Comparison of ENCODE assay signal across 19 cellular contexts in genomic region chr17:50697076-50697475, GRCh38. TPM values are rescaled to one million over a fixed set of nuclear protein-coding genes. Genes with fewer than 3 reads are reported as not detected.
DNase-seq lines count a peak whose midpoint lies in the region; ATAC-seq and TF ChIP-seq lines count a peak whose summit lies in the region.
"Had no signal": no experiment of that assay in that cellular context is flagged by ENCODE, and none has a peak within 500 bp of the region (broad histone marks: within the 10 kb centered on the region; RNA-seq: fewer than 3 reads in every experiment).

No MANE protein-coding gene starts in this region.

- H3K27me3 Mint-ChIP-seq in stimulated activated naive CD8-positive, alpha-beta T cell treated with anti-CD3 and anti-CD28 coated beads, Interleukin-15, Interleukin-2, amounts not matched to agents 100 ng/mL and 50 ng/mL, for 24 hours = no peaks in the 10 kb centered on the region
- H3K27me3 Mint-ChIP-seq in stimulated activated naive CD8-positive, alpha-beta T cell treated with anti-CD3 and anti-CD28 coated beads, Interleukin-15, amount 100 ng/mL, for 72 hours = no peaks in the 10 kb centered on the region
- no peaks in the 10 kb centered on the region for H3K27me3 Mint-ChIP-seq in activated CD8-positive, alpha-beta T cell treated with anti-CD3 and anti-CD28 coated beads for 36 hours
- H3K27me3 Mint-ChIP-seq in GM23338 (ENCODE audit: insufficient read depth, low read depth, poor library complexity) = no peaks in the 10 kb centered on the region
- H3K27me3 Mint-ChIP-seq: activated B cell treated with CpG ODN at 0.5 μM for 24 hours had no signal

- peak overlapping the region; percentile 24 for H3K27ac Mint-ChIP-seq in stimulated activated naive CD8-positive, alpha-beta T cell treated with anti-CD3 and anti-CD28 coated beads, Interleukin-15, Interleukin-2, amounts not matched to agents 100 ng/mL and 50 ng/mL, for 24 hours
- peak overlapping the region in 1 of 2 donors; percentile 77 for H3K27ac Mint-ChIP-seq in stimulated activated naive CD8-positive, alpha-beta T cell treated with anti-CD3 and anti-CD28 coated beads, Interleukin-15, amount 100 ng/mL, for 72 hours
- peak overlapping the region; percentile 66 for H3K27ac Mint-ChIP-seq in activated CD8-positive, alpha-beta T cell treated with anti-CD3 and anti-CD28 coated beads for 36 hours
- no peak overlapping the region for H3K27ac Mint-ChIP-seq in GM23338
- H3K27ac Mint-ChIP-seq: activated B cell treated with CpG ODN at 0.5 μM for 24 hours; T-helper 1 cell treated with Interleukin-12 subunit alpha and Interleukin-12 subunit beta and Interleukin-4 antibody, amounts not matched to agents 30 μg/mL and 1 μg/mL, for 36 hours had no signal

- H3K36me3 ChIP-seq in upper lobe of right lung (peaks cover 81% of the 10 kb centered on the region), GM23338 (ENCODE audit: insufficient read depth) (peaks cover 45% of the 10 kb centered on the region)

- no peak overlapping the region for H2AFZ ChIP-seq in GM23338

- H3K4me1 ChIP-seq in upper lobe of right lung (peaks cover 10% of the 10 kb centered on the region), GM23338 (ENCODE audit: insufficient read depth) (no peaks in the 10 kb centered on the region)
- H3K4me1 ChIP-seq: breast epithelium had no signal

- no peak for DNase-seq in stimulated activated naive CD8-positive, alpha-beta T cell treated with anti-CD3 and anti-CD28 coated beads, Interleukin-15, amount 100 ng/mL, for 72 hours
- no peak for DNase-seq in activated CD8-positive, alpha-beta T cell treated with anti-CD3 and anti-CD28 coated beads for 36 hours
- DNase-seq in left kidney (ENCODE audit: low read depth, low spot score) = peak; percentile 59
- DNase-seq in upper lobe of right lung = peak; percentile 6
- no peak for DNase-seq in NCI-H510A treated with DMSO at 0.1 percent for 48 hours (lab: John Stamatoyannopoulos, UW)
- no peak for DNase-seq in GM23338 (ENCODE audit: low spot score)
- DNase-seq: activated B cell treated with CpG ODN at 0.5 μM for 24 hours; activated CD8-positive, alpha-beta memory T cell treated with anti-CD3 and anti-CD28 coated beads, Interleukin-2, amount 50 U/mL, for 48 hours; cortex of kidney; foreskin melanocyte; GOT3; left ventricle myocardium inferior; mucosa of descending colon; occipital lobe; SHP77 had no signal

- H3K4me3 Mint-ChIP-seq in stimulated activated naive CD8-positive, alpha-beta T cell treated with anti-CD3 and anti-CD28 coated beads, Interleukin-15, Interleukin-2, amounts not matched to agents 100 ng/mL and 50 ng/mL, for 24 hours = no peak overlapping the region
- H3K4me3 Mint-ChIP-seq in stimulated activated naive CD8-positive, alpha-beta T cell treated with anti-CD3 and anti-CD28 coated beads, Interleukin-15, amount 100 ng/mL, for 72 hours = no peak overlapping the region
- no peak overlapping the region for H3K4me3 Mint-ChIP-seq in activated CD8-positive, alpha-beta T cell treated with anti-CD3 and anti-CD28 coated beads for 36 hours
- no peak overlapping the region for H3K4me3 Mint-ChIP-seq in GM23338
- H3K4me3 Mint-ChIP-seq: activated B cell treated with CpG ODN at 0.5 μM for 24 hours; T-helper 1 cell treated with Interleukin-12 subunit alpha and Interleukin-12 subunit beta and Interleukin-4 antibody, amounts not matched to agents 30 μg/mL and 1 μg/mL, for 36 hours had no signal

- H3K4me3 ChIP-seq in upper lobe of right lung = no peak overlapping the region
- H3K4me3 ChIP-seq in GM23338 = no peak overlapping the region
- H3K4me3 ChIP-seq: breast epithelium, left ventricle myocardium inferior, mucosa of descending colon had no signal

- H3K27me3 ChIP-seq in upper lobe of right lung (no peaks in the 10 kb centered on the region), GM23338 (ENCODE audit: insufficient read depth) (no peaks in the 10 kb centered on the region)
- H3K27me3 ChIP-seq: breast epithelium had no signal

- H3K4me2 ChIP-seq in GM23338 = no peak overlapping the region

- H3K9me3 ChIP-seq in upper lobe of right lung = no peaks in the 10 kb centered on the region
- H3K9me3 ChIP-seq: breast epithelium, left ventricle myocardium inferior, mucosa of descending colon had no signal

- TF ChIP-seq CTCF in activated CD8-positive, alpha-beta T cell treated with anti-CD3 and anti-CD28 coated beads for 36 hours (IDR thresholded peaks at IDR 0.05) = no peak
- no peak for TF ChIP-seq CTCF in upper lobe of right lung (IDR thresholded peaks at IDR 0.05)
- no peak for TF ChIP-seq CTCF in GM23338 (conservative IDR thresholded peaks at IDR 0.05; ENCODE audit: low read depth in 2 of 2)

- peaks cover 6% of the 10 kb centered on the region; the same call in 1 of the 2 replicates for H3F3A ChIP-seq in GM23338 (replicated peaks; ENCODE audit: low read depth)

- peaks cover 76% of the 10 kb centered on the region for H3K36me3 Mint-ChIP-seq in stimulated activated naive CD8-positive, alpha-beta T cell treated with anti-CD3 and anti-CD28 coated beads, Interleukin-15, Interleukin-2, amounts not matched to agents 100 ng/mL and 50 ng/mL, for 24 hours (ENCODE audit: low read depth)
- peaks cover 50% of the 10 kb centered on the region for H3K36me3 Mint-ChIP-seq in activated CD8-positive, alpha-beta T cell treated with anti-CD3 and anti-CD28 coated beads for 36 hours (ENCODE audit: low read depth)
- H3K36me3 Mint-ChIP-seq in GM23338 (ENCODE audit: low read depth) = peaks cover 70% of the 10 kb centered on the region

- intact Hi-C loops in activated CD8-positive, alpha-beta T cell treated with anti-CD3 and anti-CD28 coated beads for 36 hours (cut with micrococcal nuclease) = loop anchor here (10.0 kb wide), 1 partner anchor 152 kb away; the partner anchor contains the start of gene SPATA20
- intact Hi-C loops in upper lobe of right lung (cut with DNase I) = no loop called here

- H4K20me1 ChIP-seq in GM23338 (replicated peaks; ENCODE audit: insufficient read depth) = peaks cover 21% of the 10 kb centered on the region

- CTCF ChIA-PET in activated CD8-positive, alpha-beta T cell treated with anti-CD3 and anti-CD28 coated beads for 36 hours (lab: Charles Lee) = interaction anchor here (0.7 to 4.6 kb wide), 7 partner anchors 8 to 72 kb away, joined by 3 to 34 read pairs (median 3); no protein-coding TSS in a partner anchor

- peaks cover 14% of the 10 kb centered on the region for H3K79me2 ChIP-seq in GM23338 (replicated peaks; ENCODE audit: insufficient read depth)

- POLR2A ChIA-PET in activated CD8-positive, alpha-beta T cell treated with anti-CD3 and anti-CD28 coated beads for 36 hours (lab: Charles Lee) = interaction anchor here (0.7 kb wide), 1 partner anchor 10 kb away, joined by 3 read pairs; no protein-coding TSS in a partner anchor

- H3K9me3 Mint-ChIP-seq in stimulated activated naive CD8-positive, alpha-beta T cell treated with anti-CD3 and anti-CD28 coated beads, Interleukin-15, Interleukin-2, amounts not matched to agents 100 ng/mL and 50 ng/mL, for 24 hours = no peaks in the 10 kb centered on the region
- no peaks in the 10 kb centered on the region for H3K9me3 Mint-ChIP-seq in stimulated activated naive CD8-positive, alpha-beta T cell treated with anti-CD3 and anti-CD28 coated beads, Interleukin-15, amount 100 ng/mL, for 72 hours
- H3K9me3 Mint-ChIP-seq in activated CD8-positive, alpha-beta T cell treated with anti-CD3 and anti-CD28 coated beads for 36 hours = no peaks in the 10 kb centered on the region
- H3K9me3 Mint-ChIP-seq in GM23338 = no peaks in the 10 kb centered on the region
- H3K9me3 Mint-ChIP-seq: activated B cell treated with CpG ODN at 0.5 μM for 24 hours; T-helper 1 cell treated with Interleukin-12 subunit alpha and Interleukin-12 subunit beta and Interleukin-4 antibody, amounts not matched to agents 30 μg/mL and 1 μg/mL, for 36 hours had no signal

- ATAC-seq in stimulated activated naive CD8-positive, alpha-beta T cell treated with anti-CD3 and anti-CD28 coated beads, Interleukin-15, amount 100 ng/mL, for 72 hours = no peak
- ATAC-seq in activated CD8-positive, alpha-beta T cell treated with anti-CD3 and anti-CD28 coated beads for 36 hours = no peak
- ATAC-seq in upper lobe of right lung = no peak
- no peak for ATAC-seq in GM23338
- no peak for ATAC-seq in HG03280 (IDR thresholded peaks at IDR 0.05; ENCODE audit: unreplicated experiment)
- ATAC-seq: mucosa of descending colon had no signal

- H3K27ac ChIP-seq in upper lobe of right lung (no peak overlapping the region), GM23338 (ENCODE audit: low read depth) (no peak overlapping the region)
- H3K27ac ChIP-seq: breast epithelium had no signal

- no peaks in the 10 kb centered on the region for H3K9me2 ChIP-seq in GM23338 (ENCODE audit: insufficient read depth)

- H3K4me1 Mint-ChIP-seq in stimulated activated naive CD8-positive, alpha-beta T cell treated with anti-CD3 and anti-CD28 coated beads, Interleukin-15, Interleukin-2, amounts not matched to agents 100 ng/mL and 50 ng/mL, for 24 hours (ENCODE audit: low read depth) = peaks cover 4% of the 10 kb centered on the region
- H3K4me1 Mint-ChIP-seq in stimulated activated naive CD8-positive, alpha-beta T cell treated with anti-CD3 and anti-CD28 coated beads, Interleukin-15, amount 100 ng/mL, for 72 hours = peaks cover 28% of the 10 kb centered on the region
- peaks cover 21% of the 10 kb centered on the region for H3K4me1 Mint-ChIP-seq in activated CD8-positive, alpha-beta T cell treated with anti-CD3 and anti-CD28 coated beads for 36 hours (ENCODE audit: low read depth)
- no peaks in the 10 kb centered on the region for H3K4me1 Mint-ChIP-seq in GM23338

TF ChIP-seq in GM23338, 12 proteins besides CTCF, POLR2A, EP300 and RAD21:
- no peak for TF ChIP-seq POLR2AphosphoS5 (IDR thresholded peaks at IDR 0.05; ENCODE audit: low read depth)

RNA-seq across cellular contexts. Expression of gene ANKRD40, which starts 10.6 kb away (rescaled TPM):
- total RNA-seq in activated CD8-positive, alpha-beta T cell treated with anti-CD3 and anti-CD28 coated beads for 36 hours = 10 to 100 TPM; 26.3 to 27.3 TPM
- total RNA-seq in upper lobe of right lung = 57.7 TPM
- total RNA-seq in GM23338 (2014; rRNA removed; shearing (Covaris generic)) = 35.5 and 42.1 TPM in 2 replicates
- polyA plus RNA-seq in GM23338 (2016; fragmentation: Nextera tagmentation; extraction: Ambion mirVana) = 19.0 and 19.8 TPM in 2 replicates

RNA-seq across cellular contexts. Expression of gene LUC7L3, which starts 22.3 kb away (rescaled TPM):
- 100 to 1,000 TPM; 148 to 160 TPM for total RNA-seq in activated CD8-positive, alpha-beta T cell treated with anti-CD3 and anti-CD28 coated beads for 36 hours
- total RNA-seq in upper lobe of right lung = 105 TPM
- total RNA-seq in GM23338 (2014; rRNA removed; shearing (Covaris generic)) = 58.0 and 69.3 TPM in 2 replicates
- 369 and 501 TPM in 2 replicates for polyA plus RNA-seq in GM23338 (2016; fragmentation: Nextera tagmentation; extraction: Ambion mirVana)

Comparison
In these comparisons a context has a peak if more than half of its experiments do, and no peak if none do; other contexts are left out.
1. DNase-seq: peak in left kidney (single experiment) and upper lobe of right lung (single experiment); none in stimulated activated naive CD8-positive, alpha-beta T cell treated with anti-CD3 and anti-CD28 coated beads, Interleukin-15, amount 100 ng/mL, for 72 hours (0 of 2), activated CD8-positive, alpha-beta T cell treated with anti-CD3 and anti-CD28 coated beads for 36 hours (single experiment), NCI-H510A treated with DMSO at 0.1 percent for 48 hours (single experiment) and GM23338 (single experiment).